In the genomic region with DNA sequence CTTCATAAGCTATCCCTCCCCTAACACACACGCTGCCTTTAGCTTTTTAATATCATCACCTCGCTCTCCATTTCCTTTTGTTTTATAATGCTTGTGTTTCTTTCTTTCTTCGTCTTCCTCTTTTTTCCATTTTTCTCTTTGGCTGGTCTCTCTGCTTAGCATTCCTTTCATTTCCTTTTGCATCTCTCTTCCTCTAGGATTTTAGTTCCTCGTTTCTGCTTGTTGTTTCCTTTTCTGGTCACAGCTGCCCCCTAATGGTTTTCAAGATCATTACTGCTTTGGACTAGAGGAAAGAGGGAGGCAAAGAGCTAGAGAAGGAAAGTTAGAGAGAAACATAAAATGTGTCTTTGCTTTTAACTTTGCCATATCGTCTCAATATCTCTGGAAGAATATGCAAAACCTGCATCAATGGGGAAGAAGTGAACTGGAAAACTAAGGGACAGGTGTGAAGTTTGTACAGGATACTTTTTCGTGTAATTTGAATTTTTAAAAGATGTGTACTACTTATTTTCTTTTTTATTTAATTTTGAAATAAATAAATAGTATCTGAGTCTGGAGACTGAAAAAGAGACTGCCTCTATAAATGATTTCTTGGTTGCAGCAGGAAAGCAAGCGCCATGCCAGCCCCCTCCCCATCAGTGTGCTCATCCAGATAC, we compare ENCODE assay signal across 9 cellular contexts. TPM values are rescaled to one million over a fixed set of nuclear protein-coding genes. Genes with fewer than 3 reads are reported as not detected.
DNase-seq lines count a peak whose midpoint lies in the region; ATAC-seq, FAIRE-seq and TF ChIP-seq lines count a peak whose summit lies in the region.
"Had no signal": no experiment of that assay in that cellular context is flagged by ENCODE, and none has a peak within 500 bp of the region (broad histone marks: within the 10 kb centered on the region; RNA-seq: fewer than 3 reads in every experiment).

No MANE protein-coding gene starts in this region.

- no peaks in the 10 kb centered on the region for H3K9me3 ChIP-seq in SU-DHL-6 (ENCODE audit: insufficient read depth, low read length)

- no peaks in the 10 kb centered on the region for H3K36me3 ChIP-seq in SU-DHL-6 (ENCODE audit: low read length)

- no peak for DNase-seq in Right ventricle myocardium superior
- no peak for DNase-seq in cardiac septum (ENCODE audit: low spot score)
- peak; percentile 35 for DNase-seq in NCI-H1436 (lab: John Stamatoyannopoulos, UW)
- DNase-seq in frontal cortex (ENCODE audit: low spot score in 2 of 2), result peak in 1 of 2 donors; percentile 51
- DNase-seq in renal cortical epithelial cell (ENCODE audit: low read depth), result peak; percentile 82
- DNase-seq: activated naive CD8-positive, alpha-beta T cell treated with anti-CD3 and anti-CD28 coated beads, Interleukin-2, amount 10 ng/mL, durations not matched to agents 7 days and 5 days had no signal

- peak; percentile 79 for ATAC-seq in Right ventricle myocardium superior (ENCODE audit: poor library complexity)
- no peak for ATAC-seq in HG03139 (IDR thresholded peaks at IDR 0.05; ENCODE audit: unreplicated experiment)
- ATAC-seq in HG02852 (IDR thresholded peaks at IDR 0.05; ENCODE audit: unreplicated experiment), result no peak

- 0 out of 2 replicates have a peak, but pooled peaks cover 3% of the 10 kb centered on the region for H3K27me3 ChIP-seq in SU-DHL-6 (ENCODE audit: low read length)

- no peak overlapping the region for H3K9ac ChIP-seq in SU-DHL-6 (ENCODE audit: low read length)

- FAIRE-seq in frontal cortex (lab: Jason Lieb, UNC), result peak; percentile 30

- H3K27ac ChIP-seq in SU-DHL-6 (ENCODE audit: low read depth, low read length), result no peak overlapping the region

- H3K79me2 ChIP-seq in SU-DHL-6 (ENCODE audit: insufficient read depth, low read length), result no peaks in the 10 kb centered on the region

- intact Hi-C loops in Right ventricle myocardium superior (cut with DNase I), result loop anchor here (5.0 to 10.0 kb wide), 2 partner anchors 1351 to 1414 kb away; no protein-coding TSS in a partner anchor
- intact Hi-C loops in cardiac septum (cut with DNase I), result loop anchor here (2.0 to 5.0 kb wide), 3 partner anchors 805 to 1349 kb away; no protein-coding TSS in a partner anchor

- no peak overlapping the region for H3K4me2 ChIP-seq in SU-DHL-6 (ENCODE audit: low read depth, low read length, poor library complexity, severe bottlenecking)

- no peak overlapping the region for H2AFZ ChIP-seq in SU-DHL-6 (ENCODE audit: low read depth, low read length, severe bottlenecking)

- H3K9me2 ChIP-seq in SU-DHL-6 (replicated peaks; ENCODE audit: insufficient read depth, low read length), result no peaks in the 10 kb centered on the region

- TF ChIP-seq CTCF in SU-DHL-6 (IDR thresholded peaks at IDR 0.05; ENCODE audit: insufficient read depth, low read length, poor library complexity, severe bottlenecking), result peak; percentile 88

- no peak overlapping the region for H3K4me3 ChIP-seq in SU-DHL-6 (ENCODE audit: insufficient read depth, low read length, poor library complexity, severe bottlenecking)

- peaks cover 1% of the 10 kb centered on the region; the same call in 1 of the 2 replicates for H3F3A ChIP-seq in SU-DHL-6 (ENCODE audit: insufficient read depth)

- no peaks in the 10 kb centered on the region for H4K20me1 ChIP-seq in SU-DHL-6 (ENCODE audit: low read depth, low read length)

RNA-seq across cellular contexts. Expression of a gene that starts 6.3 kb away (rescaled TPM):
- 5.1 TPM for total RNA-seq in Right ventricle myocardium superior
- total RNA-seq in cardiac septum, result 11.7 TPM
- 26.1 TPM for total RNA-seq in frontal cortex
- total RNA-seq in renal cortical epithelial cell, result 38.9 and 39.1 TPM in 2 replicates

Comparison
In these comparisons a context has a peak if more than half of its experiments do, and no peak if none do; other contexts are left out.
1. DNase-seq: peak in NCI-H1436 (single experiment) and renal cortical epithelial cell (single experiment); none in Right ventricle myocardium superior (single experiment) and cardiac septum (single experiment).